In the genomic region with DNA sequence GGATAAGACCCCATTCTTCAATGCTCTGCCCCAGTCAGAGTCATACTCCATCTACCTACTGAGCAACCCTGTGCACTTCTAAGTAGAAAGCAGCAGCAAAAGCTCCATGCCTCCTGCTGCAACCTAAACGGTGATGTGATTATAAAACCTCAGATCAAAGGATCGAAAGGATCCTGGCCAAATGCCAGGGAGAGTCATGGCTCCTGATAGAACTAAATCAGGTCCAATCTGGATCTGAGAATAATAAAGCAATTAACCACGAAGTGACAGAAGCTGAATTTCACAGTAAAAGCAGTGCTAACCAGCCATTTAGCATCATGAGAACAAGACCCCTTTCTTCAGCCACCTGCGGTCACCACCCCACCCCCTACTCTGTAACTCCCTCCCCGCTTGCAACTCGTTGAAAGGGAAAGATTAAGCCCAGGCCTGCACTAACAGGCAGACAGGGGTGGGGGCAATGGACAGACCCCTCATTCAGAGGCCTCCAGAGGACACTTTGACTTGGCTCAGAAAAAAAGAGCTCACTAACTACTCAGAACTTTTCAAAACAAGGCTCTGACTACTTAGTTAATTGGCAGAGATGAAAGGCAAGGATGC, we compare ENCODE assay signal across 1 cellular context.
TF ChIP-seq lines count a peak whose summit lies in the region.

No MANE protein-coding gene starts in this region.

TF ChIP-seq in WTC11, 78 proteins besides CTCF, POLR2A, EP300 and RAD21 (continued from another document):
- TF ChIP-seq, protein P1, sequence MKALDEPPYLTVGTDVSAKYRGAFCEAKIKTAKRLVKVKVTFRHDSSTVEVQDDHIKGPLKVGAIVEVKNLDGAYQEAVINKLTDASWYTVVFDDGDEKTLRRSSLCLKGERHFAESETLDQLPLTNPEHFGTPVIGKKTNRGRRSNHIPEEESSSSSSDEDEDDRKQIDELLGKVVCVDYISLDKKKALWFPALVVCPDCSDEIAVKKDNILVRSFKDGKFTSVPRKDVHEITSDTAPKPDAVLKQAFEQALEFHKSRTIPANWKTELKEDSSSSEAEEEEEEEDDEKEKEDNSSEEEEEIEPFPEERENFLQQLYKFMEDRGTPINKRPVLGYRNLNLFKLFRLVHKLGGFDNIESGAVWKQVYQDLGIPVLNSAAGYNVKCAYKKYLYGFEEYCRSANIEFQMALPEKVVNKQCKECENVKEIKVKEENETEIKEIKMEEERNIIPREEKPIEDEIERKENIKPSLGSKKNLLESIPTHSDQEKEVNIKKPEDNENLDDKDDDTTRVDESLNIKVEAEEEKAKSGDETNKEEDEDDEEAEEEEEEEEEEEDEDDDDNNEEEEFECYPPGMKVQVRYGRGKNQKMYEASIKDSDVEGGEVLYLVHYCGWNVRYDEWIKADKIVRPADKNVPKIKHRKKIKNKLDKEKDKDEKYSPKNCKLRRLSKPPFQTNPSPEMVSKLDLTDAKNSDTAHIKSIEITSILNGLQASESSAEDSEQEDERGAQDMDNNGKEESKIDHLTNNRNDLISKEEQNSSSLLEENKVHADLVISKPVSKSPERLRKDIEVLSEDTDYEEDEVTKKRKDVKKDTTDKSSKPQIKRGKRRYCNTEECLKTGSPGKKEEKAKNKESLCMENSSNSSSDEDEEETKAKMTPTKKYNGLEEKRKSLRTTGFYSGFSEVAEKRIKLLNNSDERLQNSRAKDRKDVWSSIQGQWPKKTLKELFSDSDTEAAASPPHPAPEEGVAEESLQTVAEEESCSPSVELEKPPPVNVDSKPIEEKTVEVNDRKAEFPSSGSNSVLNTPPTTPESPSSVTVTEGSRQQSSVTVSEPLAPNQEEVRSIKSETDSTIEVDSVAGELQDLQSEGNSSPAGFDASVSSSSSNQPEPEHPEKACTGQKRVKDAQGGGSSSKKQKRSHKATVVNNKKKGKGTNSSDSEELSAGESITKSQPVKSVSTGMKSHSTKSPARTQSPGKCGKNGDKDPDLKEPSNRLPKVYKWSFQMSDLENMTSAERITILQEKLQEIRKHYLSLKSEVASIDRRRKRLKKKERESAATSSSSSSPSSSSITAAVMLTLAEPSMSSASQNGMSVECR (CRISPR knock-in tag; IDR thresholded peaks at IDR 0.05; ENCODE audit: borderline replicate concordance), result no peak
- TF ChIP-seq RELA (CRISPR knock-in tag; IDR thresholded peaks at IDR 0.05; ENCODE audit: borderline replicate concordance) (no peak), SMAD4 (CRISPR knock-in tag; IDR thresholded peaks at IDR 0.05) (no peak), ZBTB43 (CRISPR knock-in tag; IDR thresholded peaks at IDR 0.05) (no peak)
